ENCODE assay signal across 9 cellular contexts in the genomic region with DNA sequence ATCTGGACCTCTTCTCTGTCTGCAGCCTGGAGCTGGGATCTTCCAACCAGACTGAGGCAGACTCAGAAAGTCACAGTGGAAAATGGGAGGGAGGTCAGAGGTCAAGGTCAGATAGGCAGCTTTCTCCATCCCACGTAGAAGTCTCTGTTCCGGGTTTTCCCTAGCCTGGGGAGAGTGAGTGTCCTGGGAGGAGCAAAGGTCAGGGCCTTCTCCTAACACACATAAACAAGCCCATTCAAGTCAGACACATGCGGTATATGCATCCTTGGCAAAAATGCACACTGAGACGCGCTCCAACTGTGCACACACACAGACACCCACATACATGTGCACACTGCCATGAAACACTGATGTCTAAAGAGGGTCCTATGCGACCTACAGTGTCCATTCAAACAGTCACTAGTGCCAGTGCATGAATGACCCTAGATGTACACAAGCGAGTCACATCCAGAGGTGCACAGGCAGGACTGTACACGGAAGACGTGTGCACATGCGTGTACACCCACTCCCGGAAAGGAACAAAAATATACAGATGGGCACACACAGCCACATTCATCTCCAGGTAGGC. TPM values are rescaled to one million over a fixed set of nuclear protein-coding genes. Genes with fewer than 3 reads are reported as not detected.
A peak's percentile ranks its signal among the peaks of the same experiment; 100 is the strongest.
DNase-seq lines count a peak whose midpoint lies in the region; ATAC-seq and FAIRE-seq lines count a peak whose summit lies in the region.
"Had no signal": no experiment of that assay in that cellular context is flagged by ENCODE, and none has a peak within 500 bp of the region (broad histone marks: within the 10 kb centered on the region; RNA-seq: fewer than 3 reads in every experiment).

No MANE protein-coding gene starts in this region.

- peak overlapping the region; percentile 87 to 92 for H3K4me3 ChIP-seq in muscle layer of duodenum (ENCODE audit: low read depth in 1 of 2, low read length in 2 of 2)

- no peaks in the 10 kb centered on the region for H3K9me3 ChIP-seq in muscle layer of duodenum (ENCODE audit: control insufficient read depth in 1 of 2, low read length in 2 of 2)

- ATAC-seq in GM18861 (IDR thresholded peaks at IDR 0.05; ENCODE audit: unreplicated experiment), result no peak

- no peaks in the 10 kb centered on the region for H3K27me3 ChIP-seq in muscle layer of duodenum (ENCODE audit: low read depth, low read length)

- H3K36me3 ChIP-seq in muscle layer of duodenum (ENCODE audit: control insufficient read depth in 1 of 2, insufficient read depth in 2 of 2, low read length in 2 of 2), result peaks cover 4 to 15% of the 10 kb centered on the region in 2 donors

- H3K27ac ChIP-seq in cingulate gyrus (ENCODE audit: low read depth, low read length) (peak overlapping the region; percentile 77), muscle layer of duodenum (ENCODE audit: low read length) (peak overlapping the region; percentile 83)

- DNase-seq in activated CD4-positive, alpha-beta T cell treated with anti-CD3 and anti-CD28 coated beads for 48 hours, result peak; percentile 50
- no peak for DNase-seq in activated CD4-positive, alpha-beta T cell treated with anti-CD3 and anti-CD28 coated beads for 4 hours
- peak; percentile 7 for DNase-seq in MV-4-11 (lab: John Stamatoyannopoulos, UW)
- DNase-seq in activated gamma-delta T cell (lab: John Stamatoyannopoulos, UW), result no peak
- DNase-seq in frontal cortex (ENCODE audit: low spot score in 2 of 2), result no peak

- no peak for FAIRE-seq in frontal cortex (lab: Jason Lieb, UNC)

- peaks cover 17 to 42% of the 10 kb centered on the region in 2 donors for H3K4me1 ChIP-seq in muscle layer of duodenum (ENCODE audit: control insufficient read depth in 1 of 2, insufficient read depth in 2 of 2, low read length in 2 of 2)

RNA-seq across cellular contexts. Expression of gene TWF2, which starts 0.7 kb away (rescaled TPM):
- 24.5 TPM for total RNA-seq in frontal cortex

RNA-seq across cellular contexts. Expression of gene PPM1M, which starts 7.3 kb away (rescaled TPM):
- total RNA-seq in frontal cortex, result 6.9 TPM

RNA-seq across cellular contexts. Expression of gene TLR9, which starts 12.8 kb away (rescaled TPM):
- total RNA-seq in frontal cortex, result not detected
- total RNA-seq: Daoy had no signal

RNA-seq across cellular contexts. Expression of gene WDR82, which starts 40.2 kb away (rescaled TPM):
- 151 TPM for total RNA-seq in frontal cortex

RNA-seq across cellular contexts. Expression of gene ALAS1, which starts 40.3 kb away (rescaled TPM):
- 51.4 TPM for total RNA-seq in frontal cortex

Comparison
In these comparisons a context has a peak if more than half of its experiments do, and no peak if none do; other contexts are left out.
1. DNase-seq: peak in activated CD4-positive, alpha-beta T cell treated with anti-CD3 and anti-CD28 coated beads for 48 hours (single experiment) and MV-4-11 (single experiment); none in activated CD4-positive, alpha-beta T cell treated with anti-CD3 and anti-CD28 coated beads for 4 hours (0 of 2), activated gamma-delta T cell (single experiment) and frontal cortex (0 of 2).